ENCODE assay signal across 12 cellular contexts in the genomic region with DNA sequence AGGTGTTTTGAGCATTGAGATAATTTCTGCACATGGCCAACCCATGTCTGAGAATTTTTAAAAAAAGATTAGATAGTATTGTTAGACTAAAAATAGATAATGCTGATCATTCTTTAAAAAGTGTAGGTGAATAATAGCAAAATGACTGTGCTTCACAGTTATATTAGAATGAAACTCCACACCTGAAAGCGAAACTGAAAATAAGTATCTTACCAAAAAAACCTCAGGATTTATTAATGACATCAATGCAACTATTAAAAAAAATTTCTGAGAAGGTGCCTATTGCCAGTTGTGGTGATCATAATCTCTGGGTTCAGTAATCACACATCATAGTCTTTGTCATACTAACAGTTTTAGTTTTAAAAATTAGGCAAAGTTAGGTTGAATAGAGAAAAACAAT. TPM values are rescaled to one million over a fixed set of nuclear protein-coding genes. Genes with fewer than 3 reads are reported as not detected.
DNase-seq lines count a peak whose midpoint lies in the region; ATAC-seq, FAIRE-seq and TF ChIP-seq lines count a peak whose summit lies in the region.
"Had no signal": no experiment of that assay in that cellular context is flagged by ENCODE, and none has a peak within 500 bp of the region (broad histone marks: within the 10 kb centered on the region; RNA-seq: fewer than 3 reads in every experiment).

No MANE protein-coding gene starts in this region.

- no peaks in the 10 kb centered on the region for H3K27me3 ChIP-seq in pancreas
- H3K27me3 ChIP-seq in neuronal stem cell (ENCODE audit: control insufficient read depth in 3 of 3, insufficient read depth in 3 of 3, low read depth in 1 of 3, low read length in 3 of 3): no peaks in the 10 kb centered on the region
- H3K27me3 ChIP-seq in uterus: no peaks in the 10 kb centered on the region

- peak; percentile 5 for FAIRE-seq in pancreas (lab: Jason Lieb, UNC)
- FAIRE-seq: G401.6 had no signal

- no peak overlapping the region for H3K4ac ChIP-seq in neuronal stem cell (ENCODE audit: low read length)

- WGBS in pancreas, 2 donors: 67 to 90% methylated on average over 1 of the region's 1 CpG
- WGBS in neuronal stem cell (ENCODE audit: extremely low coverage in 2 of 2, insufficient read length in 2 of 2, insufficient replicate concordance in 1 of 2), 2 donors: no CpG with 5 or more reads among the region's 1 CpG

- DNase-seq in activated T-cell treated with anti-CD3 and anti-CD28 coated beads, Interleukin-2, amount 50 U/mL, for 24 hours: no peak
- no peak for DNase-seq in activated T-cell treated with anti-CD3 and anti-CD28 coated beads for 4 hours
- DNase-seq in pancreas: no peak
- DNase-seq in neuronal stem cell (ENCODE audit: low spot score): no peak
- DNase-seq in uterus: no peak
- DNase-seq in SIG-M5 treated with dmso at 0.1 percent for 504 hours (lab: John Stamatoyannopoulos, UW; ENCODE audit: unreplicated experiment): no peak
- DNase-seq: cortex of kidney, T1000 had no signal

- no peak overlapping the region for H2BK15ac ChIP-seq in neuronal stem cell (ENCODE audit: low read length)

- H3K27ac Mint-ChIP-seq in activated T-cell treated with anti-CD3 and anti-CD28 coated beads, Interleukin-2, amount 50 U/mL, for 24 hours: peak overlapping the region; percentile 71

- no peaks in the 10 kb centered on the region for H3K9me3 ChIP-seq in pancreas
- no peaks in the 10 kb centered on the region for H3K9me3 ChIP-seq in neuronal stem cell (replicated peaks in 1 of 2; ENCODE audit: control insufficient read depth in 2 of 2, insufficient read depth in 1 of 2, low read depth in 1 of 2, low read length in 2 of 2)
- H3K9me3 ChIP-seq in uterus: no peaks in the 10 kb centered on the region

- H3K36me3 Mint-ChIP-seq in activated T-cell treated with anti-CD3 and anti-CD28 coated beads, Interleukin-2, amount 50 U/mL, for 24 hours (ENCODE audit: low read depth): no peaks in the 10 kb centered on the region

- TF ChIP-seq CTCF in pancreas (IDR thresholded peaks at IDR 0.05): no peak
- TF ChIP-seq CTCF in uterus (IDR thresholded peaks at IDR 0.05): no peak

- H2BK12ac ChIP-seq in neuronal stem cell (ENCODE audit: low read length): no peak overlapping the region

- H4K8ac ChIP-seq in neuronal stem cell (ENCODE audit: low read depth, low read length): no peak overlapping the region

- H3K4me3 ChIP-seq in pancreas (no peak overlapping the region), neuronal stem cell (ENCODE audit: low read length in 2 of 2) (no peak overlapping the region), uterus (no peak overlapping the region)

- H3K4me2 ChIP-seq in neuronal stem cell (ENCODE audit: insufficient read depth, low read length, poor library complexity, severe bottlenecking): no peak overlapping the region

- peaks cover 7% of the 10 kb centered on the region for H3K27me3 Mint-ChIP-seq in activated T-cell treated with anti-CD3 and anti-CD28 coated beads, Interleukin-2, amount 50 U/mL, for 24 hours

- intact Hi-C loops in pancreas (cut with DNase I) (no loop called here), uterus (cut with DNase I; ENCODE audit: low total_unique reads) (no loop called here)

- H3K36me3 ChIP-seq in pancreas (no peaks in the 10 kb centered on the region), neuronal stem cell (replicated peaks in 1 of 2; ENCODE audit: control insufficient read depth in 2 of 2, insufficient read depth in 2 of 2, low read length in 2 of 2) (no peaks in the 10 kb centered on the region), uterus (no peaks in the 10 kb centered on the region)

- H3K79me1 ChIP-seq in neuronal stem cell (ENCODE audit: low read depth, low read length): no peaks in the 10 kb centered on the region

- H3K4me3 Mint-ChIP-seq in activated T-cell treated with anti-CD3 and anti-CD28 coated beads, Interleukin-2, amount 50 U/mL, for 24 hours: no peak overlapping the region

- no peak overlapping the region for H2BK5ac ChIP-seq in neuronal stem cell (ENCODE audit: low read length)

- H3K9me3 Mint-ChIP-seq in activated T-cell treated with anti-CD3 and anti-CD28 coated beads, Interleukin-2, amount 50 U/mL, for 24 hours: no peaks in the 10 kb centered on the region

- H2AFZ ChIP-seq in neuronal stem cell (ENCODE audit: low read length): no peak overlapping the region

- no peak overlapping the region for H3K14ac ChIP-seq in neuronal stem cell (ENCODE audit: low read length)

- H3K27ac ChIP-seq in pancreas (no peak overlapping the region), neuronal stem cell (replicated peaks; ENCODE audit: low read length) (no peak overlapping the region), uterus (no peak overlapping the region)
- H3K27ac ChIP-seq: HL-60 had no signal

- H4K91ac ChIP-seq in neuronal stem cell (ENCODE audit: low read depth, low read length, poor library complexity): no peak overlapping the region

- no peak overlapping the region for H2AK5ac ChIP-seq in neuronal stem cell (ENCODE audit: low read depth, low read length)

- H3K23ac ChIP-seq in neuronal stem cell (ENCODE audit: low read depth, low read length, poor library complexity): no peak overlapping the region

- peaks cover 8% of the 10 kb centered on the region for H3K4me1 Mint-ChIP-seq in activated T-cell treated with anti-CD3 and anti-CD28 coated beads, Interleukin-2, amount 50 U/mL, for 24 hours (ENCODE audit: low read depth)

- H2BK120ac ChIP-seq in neuronal stem cell (ENCODE audit: low read depth, low read length): no peak overlapping the region

- no peak overlapping the region for H3K18ac ChIP-seq in neuronal stem cell (ENCODE audit: low read length)

- TF ChIP-seq POLR2A in uterus (IDR thresholded peaks at IDR 0.05): no peak

- ATAC-seq in GM21723 (IDR thresholded peaks at IDR 0.05; ENCODE audit: unreplicated experiment) (peak; percentile 83), HG03196 (IDR thresholded peaks at IDR 0.05; ENCODE audit: unreplicated experiment) (peak; percentile 87), pancreas (no peak)

- H3K4me1 ChIP-seq in pancreas (no peaks in the 10 kb centered on the region), neuronal stem cell (ENCODE audit: control insufficient read depth in 2 of 2, insufficient read depth in 1 of 2, low read depth in 1 of 2, low read length in 2 of 2) (no peaks in the 10 kb centered on the region), uterus (no peaks in the 10 kb centered on the region)

- H3K9ac ChIP-seq in neuronal stem cell (ENCODE audit: low read depth, low read length, poor library complexity): no peak overlapping the region

RNA-seq across cellular contexts. Expression of gene PLA2G4A, which starts 36.5 kb away (rescaled TPM):
- total RNA-seq in pancreas: 1 to 10 TPM; 1.5 to 5.7 (median 2.4) TPM
- 1 to 10 TPM; 1.9 to 5.6 TPM for polyA plus RNA-seq in pancreas
- 0.77 TPM for polyA plus RNA-seq in neuronal stem cell (2013, experiment 1 of 2)
- polyA plus RNA-seq in neuronal stem cell (2013, experiment 2 of 2): 0.86 TPM
- total RNA-seq in uterus: 10 to 100 TPM in 3 of 4 donors, 1 to 10 TPM in 1; 8.7 to 32.7 (median 19.5) TPM

Comparison
In these comparisons a context has a peak if more than half of its experiments do, and no peak if none do; other contexts are left out.
1. ATAC-seq: peak in GM21723 (single experiment) and HG03196 (single experiment); none in pancreas (0 of 4).